ENCODE assay signal across 24 cellular contexts in genomic region chr7:111864291-111864976, GRCh38.
"Had no signal": no experiment of that assay in that cellular context is flagged by ENCODE, and none has a peak within 500 bp of the region (broad histone marks: within the 10 kb centered on the region; RNA-seq: fewer than 3 reads in every experiment).

No MANE protein-coding gene starts in this region.

- H3K4me3 ChIP-seq: esophagus squamous epithelium, heart right ventricle, left lung, lower lobe of right lung, mucosa of descending colon, thyroid gland, upper lobe of right lung had no signal

- H3K27me3 ChIP-seq: esophagus squamous epithelium, foreskin keratinocyte, heart right ventricle, left lung, neutrophil, thyroid gland, upper lobe of right lung had no signal

- H3K36me3 ChIP-seq: neutrophil, thyroid gland had no signal

- H3K4me1 ChIP-seq: foreskin keratinocyte, lower lobe of right lung, thyroid gland, upper lobe of right lung had no signal

- H3K9me3 ChIP-seq: esophagus squamous epithelium, heart right ventricle, left lung, lower lobe of right lung, mucosa of descending colon, neutrophil, thyroid gland, upper lobe of right lung had no signal

- H3K27ac ChIP-seq: esophagus squamous epithelium, foreskin keratinocyte, heart right ventricle, left lung, lower lobe of right lung, neutrophil, thyroid gland had no signal

- ATAC-seq: foreskin keratinocyte; heart right ventricle; left lung; lower lobe of right lung; mucosa of descending colon; sciatic nerve; stimulated activated effector memory CD8-positive, alpha-beta T cell treated with anti-CD3 and anti-CD28 coated beads, Interleukin-12 subunit alpha, Interleukin-12 subunit beta, amount 100 ng/mL, for 72 hours; upper lobe of right lung had no signal

- DNase-seq: activated B cell treated with CpG ODN at 0.5 μM for 24 hours; activated effector memory CD4-positive, alpha-beta T cell treated with Interleukin-2 at 50 U/mL for 16 hours; activated naive CD4-positive, alpha-beta T cell treated with Interleukin-2 at 50 U/mL for 16 hours; anterior cingulate cortex; dermis blood vessel endothelial cell; effector CD4-positive, alpha-beta T cell; esophagus squamous epithelium; foreskin keratinocyte; heart right ventricle; left lung; lower lobe of right lung; mesendoderm; mucosa of descending colon; nephron progenitor cell; retina; small intestine; stimulated activated CD4-positive, alpha-beta T cell treated with anti-CD3 and anti-CD28 coated beads, Interleukin-4, amount 100 ng/mL, for 24 hours; substantia nigra; T-helper 1 cell; thyroid gland; upper lobe of right lung had no signal
